Comparison of ENCODE assay signal across 8 cellular contexts in the genomic region with DNA sequence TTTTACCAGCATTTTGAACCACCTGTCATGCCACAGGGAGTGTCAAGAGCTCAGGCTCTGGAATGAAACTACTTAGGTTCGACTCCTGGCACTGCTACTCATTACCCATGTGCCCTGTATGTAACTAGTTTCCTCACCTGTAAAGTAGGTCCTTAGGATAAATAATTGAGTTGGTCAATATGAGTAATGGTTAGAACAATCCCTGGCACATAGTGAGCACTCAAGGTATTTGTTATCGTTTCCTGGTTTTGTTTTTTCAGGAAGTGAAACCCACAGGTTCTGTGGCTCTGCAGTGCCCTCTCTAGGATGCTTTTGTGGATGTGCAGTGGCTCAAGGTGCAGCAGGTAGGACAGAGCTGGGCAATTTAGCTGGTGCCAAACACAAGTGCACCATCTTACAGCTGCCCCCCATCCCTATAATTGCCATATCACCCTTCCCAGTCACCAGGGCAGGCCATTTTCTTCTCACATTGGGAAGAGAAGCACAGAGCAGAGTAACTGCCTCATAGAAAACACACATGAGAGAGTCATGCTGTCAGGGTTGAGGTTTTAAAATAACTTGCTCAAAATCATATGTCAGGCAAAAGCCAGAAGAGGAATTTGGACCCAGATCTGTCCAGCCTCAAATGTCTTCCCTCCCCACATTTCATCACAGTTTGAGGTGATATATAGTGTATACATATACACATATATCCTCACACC.
DNase-seq lines count a peak whose midpoint lies in the region; ATAC-seq and TF ChIP-seq lines count a peak whose summit lies in the region.

No MANE protein-coding gene starts in this region.

- ATAC-seq in CD4-positive, CD25-positive, alpha-beta regulatory T cell (ENCODE audit: low read depth in 2 of 2) = peak; percentile 56 to 65
- ATAC-seq in GM18861 (IDR thresholded peaks at IDR 0.05; ENCODE audit: unreplicated experiment) (peak; percentile 97), HG02973 (IDR thresholded peaks at IDR 0.05; ENCODE audit: unreplicated experiment) (peak; percentile 95)

- H3K4me3 Mint-ChIP-seq in CD4-positive, CD25-positive, alpha-beta regulatory T cell = peak overlapping the region in 1 of 4 donors; percentile 18
- H3K4me3 Mint-ChIP-seq in endodermal cell (no peak overlapping the region), glutamatergic neuron (ENCODE audit: unreplicated experiment) (no peak overlapping the region)

- WGBS in endodermal cell (ENCODE audit: insufficient coverage in 1 of 2, insufficient read length in 1 of 2), 2 experiments = 70 to 80% methylated on average over 2 of the region's 2 CpGs

- peaks cover 7 to 69% (median 32%) of the 10 kb centered on the region in 4 donors for H3K4me1 Mint-ChIP-seq in CD4-positive, CD25-positive, alpha-beta regulatory T cell
- no peaks in the 10 kb centered on the region for H3K4me1 Mint-ChIP-seq in endodermal cell
- H3K4me1 Mint-ChIP-seq in glutamatergic neuron (ENCODE audit: low read depth, unreplicated experiment) = no peaks in the 10 kb centered on the region

- no peaks in the 10 kb centered on the region for H3K9me3 Mint-ChIP-seq in CD4-positive, CD25-positive, alpha-beta regulatory T cell
- H3K9me3 Mint-ChIP-seq in endodermal cell = peaks cover 2% of the 10 kb centered on the region
- H3K9me3 Mint-ChIP-seq in glutamatergic neuron (ENCODE audit: unreplicated experiment) = no peaks in the 10 kb centered on the region

- TF ChIP-seq CTCF in endodermal cell (conservative IDR thresholded peaks at IDR 0.05) = peak; percentile 79
- no peak for TF ChIP-seq CTCF in glutamatergic neuron (IDR thresholded peaks at IDR 0.05; ENCODE audit: partially characterized antibody, unreplicated experiment)

- H3K27me3 ChIP-seq in CD4-positive, CD25-positive, alpha-beta regulatory T cell (ENCODE audit: control insufficient read depth, insufficient read depth, low read length) = no peaks in the 10 kb centered on the region
- H3K27me3 ChIP-seq in endodermal cell (ENCODE audit: control insufficient read depth, insufficient read depth, low read length, poor library complexity, severe bottlenecking) = no peaks in the 10 kb centered on the region

- H3K36me3 Mint-ChIP-seq in CD4-positive, CD25-positive, alpha-beta regulatory T cell = no peaks in the 10 kb centered on the region
- H3K36me3 Mint-ChIP-seq in endodermal cell (ENCODE audit: low read depth) (no peaks in the 10 kb centered on the region), glutamatergic neuron (ENCODE audit: unreplicated experiment) (no peaks in the 10 kb centered on the region)

- H3K27ac ChIP-seq in CD4-positive, CD25-positive, alpha-beta regulatory T cell (ENCODE audit: insufficient read depth, low read length, poor library complexity, severe bottlenecking) = no peak overlapping the region
- H3K27ac ChIP-seq in endodermal cell (ENCODE audit: low read depth, low read length) = no peak overlapping the region

- peaks cover 17% of the 10 kb centered on the region for H3K4me1 ChIP-seq in CD4-positive, CD25-positive, alpha-beta regulatory T cell (ENCODE audit: control insufficient read depth, insufficient read depth, low read length, poor library complexity, severe bottlenecking)
- no peaks in the 10 kb centered on the region for H3K4me1 ChIP-seq in endodermal cell (ENCODE audit: control insufficient read depth, insufficient read depth, low read length)

- peak overlapping the region; percentile 21 for H3K4me3 ChIP-seq in CD4-positive, CD25-positive, alpha-beta regulatory T cell (ENCODE audit: low read depth, low read length)
- no peak overlapping the region for H3K4me3 ChIP-seq in endodermal cell (ENCODE audit: low read length)

- no peaks in the 10 kb centered on the region for H3K9me3 ChIP-seq in CD4-positive, CD25-positive, alpha-beta regulatory T cell (ENCODE audit: control insufficient read depth in 2 of 2, low read length in 2 of 2)
- H3K9me3 ChIP-seq in endodermal cell (ENCODE audit: control insufficient read depth, low read length) = no peaks in the 10 kb centered on the region

- H3K27me3 Mint-ChIP-seq in CD4-positive, CD25-positive, alpha-beta regulatory T cell = no peaks in the 10 kb centered on the region
- no peaks in the 10 kb centered on the region for H3K27me3 Mint-ChIP-seq in endodermal cell (ENCODE audit: insufficient read depth)
- peaks cover 3% of the 10 kb centered on the region for H3K27me3 Mint-ChIP-seq in glutamatergic neuron (ENCODE audit: unreplicated experiment)

- DNase-seq in CD4-positive, CD25-positive, alpha-beta regulatory T cell = peak in 2 of 3 donors; percentile 42 to 73
- DNase-seq in NCI-H748 treated with DMSO at 0.1 percent for 48 hours (lab: John Stamatoyannopoulos, UW) (peak; percentile 17), endodermal cell (peak; percentile 83), DMS79 (lab: John Stamatoyannopoulos, UW) (no peak), glutamatergic neuron (no peak)
- no peak for DNase-seq in stimulated activated CD4-positive, alpha-beta T cell treated with anti-CD3 and anti-CD28 coated beads, Interleukin-2, amount 100 ng/mL, for 48 hours

- no peaks in the 10 kb centered on the region for H3K36me3 ChIP-seq in CD4-positive, CD25-positive, alpha-beta regulatory T cell (ENCODE audit: control insufficient read depth, insufficient read depth, low read length)
- no peaks in the 10 kb centered on the region for H3K36me3 ChIP-seq in endodermal cell (ENCODE audit: control insufficient read depth, insufficient read depth, low read length)

- H3K27ac Mint-ChIP-seq in CD4-positive, CD25-positive, alpha-beta regulatory T cell = peak overlapping the region; percentile 5 to 85 (median 78)
- no peak overlapping the region for H3K27ac Mint-ChIP-seq in endodermal cell
- H3K27ac Mint-ChIP-seq in glutamatergic neuron (ENCODE audit: unreplicated experiment) = no peak overlapping the region

- no peak overlapping the region for H3K9ac ChIP-seq in endodermal cell (ENCODE audit: extremely low read depth, low read length, poor library complexity, severe bottlenecking)

Comparison
In these comparisons a context has a peak if more than half of its experiments do, and no peak if none do; other contexts are left out.
1. DNase-seq: peak in CD4-positive, CD25-positive, alpha-beta regulatory T cell (2 of 3), NCI-H748 treated with DMSO at 0.1 percent for 48 hours (single experiment) and endodermal cell (single experiment); none in DMS79 (single experiment), stimulated activated CD4-positive, alpha-beta T cell treated with anti-CD3 and anti-CD28 coated beads, Interleukin-2, amount 100 ng/mL, for 48 hours (0 of 2) and glutamatergic neuron (single experiment).
2. H3K27ac Mint-ChIP-seq: peak in CD4-positive, CD25-positive, alpha-beta regulatory T cell (3 of 3); none in endodermal cell (single experiment) and glutamatergic neuron (single experiment).
3. Peak in every context shown above with its lines, with median percentiles within 50 percentile points of each other: ATAC-seq.